Comparison of ENCODE assay signal across 18 cellular contexts in the genomic region with DNA sequence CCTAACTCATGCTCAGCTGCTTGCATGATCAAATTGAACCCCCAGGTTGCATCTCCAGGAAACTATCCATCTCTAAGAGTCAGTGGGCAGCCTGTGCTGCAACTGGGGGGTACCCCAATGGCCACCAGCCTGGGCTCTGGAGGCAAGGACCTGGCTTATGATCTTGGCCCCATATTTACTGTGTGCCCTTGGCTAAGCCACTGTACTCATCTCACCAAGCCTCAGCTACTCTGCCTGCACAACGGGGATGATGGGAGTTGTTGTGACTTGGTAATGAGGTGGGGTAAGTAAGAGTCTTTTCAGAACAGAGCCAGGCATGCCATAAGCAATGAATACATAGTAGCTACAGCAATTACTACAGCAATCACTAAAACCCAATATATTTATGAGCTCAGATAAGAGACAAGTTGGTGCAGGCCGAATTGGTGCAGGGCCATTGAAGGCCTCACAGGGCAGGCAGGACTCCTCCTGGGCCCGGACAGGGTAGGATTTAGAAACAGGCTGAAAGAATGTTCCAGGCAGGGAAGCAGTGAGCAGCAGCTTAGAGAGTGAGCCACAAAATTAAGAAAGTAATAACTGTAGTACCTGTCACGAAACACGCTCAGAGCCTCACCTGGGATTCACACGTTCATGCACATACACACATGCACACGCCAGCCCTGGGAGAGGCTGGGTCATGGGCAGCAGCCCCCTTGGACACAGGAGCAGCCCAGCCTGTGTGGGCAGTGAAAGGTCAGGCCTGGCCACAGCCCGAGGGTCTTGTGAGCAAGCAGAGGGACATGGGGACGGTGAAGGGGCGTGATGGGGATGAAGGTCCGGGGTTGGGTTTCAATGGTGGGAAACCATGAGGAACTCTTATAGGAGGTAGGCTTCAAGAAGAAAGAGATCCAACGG.
DNase-seq lines count a peak whose midpoint lies in the region; ATAC-seq and TF ChIP-seq lines count a peak whose summit lies in the region.
"Had no signal": no experiment of that assay in that cellular context is flagged by ENCODE, and none has a peak within 500 bp of the region (broad histone marks: within the 10 kb centered on the region; RNA-seq: fewer than 3 reads in every experiment).

No MANE protein-coding gene starts in this region.

- BruUV-seq in mammary epithelial cell (replicated peaks; lab: Mats Ljungman, UMichigan), result no TSS peak
- BruUV-seq in MCF 10A (replicated peaks; lab: Mats Ljungman, UMichigan), result no TSS peak

- POLR2A ChIA-PET in MCF 10A (lab: Yijun Ruan, JAX), result interaction anchor here (0.9 to 1.0 kb wide), 2 partner anchors 14 to 506 kb away, joined by 4 to 6 read pairs; no protein-coding TSS in a partner anchor

- no peak overlapping the region for H3K4me3 ChIP-seq in mammary epithelial cell (replicated peaks in 1 of 3; ENCODE audit: insufficient read depth in 1 of 3, low read depth in 2 of 3, low read length in 3 of 3)

- DNase-seq in mammary epithelial cell (peak; percentile 26), MCF 10A (ENCODE audit: unreplicated experiment) (no peak), ecto neural progenitor cell (ENCODE audit: low spot score) (peak; percentile 36), naive B cell (no peak), T-helper 2 cell (no peak), UCSD-AML1 (lab: John Stamatoyannopoulos, UW; ENCODE audit: unreplicated experiment) (no peak), substantia nigra (lab: John Stamatoyannopoulos, UW) (no peak)
- DNase-seq: CD4-positive, alpha-beta T cell; GF-D8; GOT3; KG1; NCI-H1417; NCI-H187 treated with DMSO at 0.1 percent for 48 hours; NCI-H226; NCI-H524; NCI-H82; OCI-M1 had no signal

- H3K9me3 Mint-ChIP-seq in MCF 10A (ENCODE audit: unreplicated experiment) (peaks cover 2% of the 10 kb centered on the region), naive B cell (peaks cover 0 to under 1% (median 0%) of the 10 kb centered on the region in 7 donors)
- H3K9me3 Mint-ChIP-seq: CD4-positive, alpha-beta T cell had no signal

- no peak overlapping the region for H3K4me3 Mint-ChIP-seq in MCF 10A (ENCODE audit: unreplicated experiment)
- H3K4me3 Mint-ChIP-seq in naive B cell, result peak overlapping the region in 2 of 8 donors; percentile 27
- H3K4me3 Mint-ChIP-seq: CD4-positive, alpha-beta T cell had no signal

- no peaks in the 10 kb centered on the region for H3K79me2 ChIP-seq in mammary epithelial cell (ENCODE audit: insufficient read depth, low read length)

- H3K27me3 Mint-ChIP-seq in MCF 10A (ENCODE audit: insufficient read depth, unreplicated experiment) (peaks cover 59% of the 10 kb centered on the region), naive B cell (no peaks in the 10 kb centered on the region)

- no peak overlapping the region for H2AFZ ChIP-seq in mammary epithelial cell (ENCODE audit: low read depth, low read length)

- no peak overlapping the region for H3K9ac ChIP-seq in mammary epithelial cell (ENCODE audit: insufficient read depth, low read length)

- H3K27ac Mint-ChIP-seq in MCF 10A (ENCODE audit: low read depth, unreplicated experiment), result no peak overlapping the region
- peak overlapping the region in 5 of 6 donors; percentile 82 to 97 (median 86) for H3K27ac Mint-ChIP-seq in naive B cell
- H3K27ac Mint-ChIP-seq: CD4-positive, alpha-beta T cell had no signal

- H3K4me2 ChIP-seq in mammary epithelial cell (ENCODE audit: insufficient read depth, low read depth, low read length), result no peak overlapping the region

- in situ Hi-C loops in mammary epithelial cell (cut with MboI; ENCODE audit: low sequenced_read_pairs in 2 of 2), result no loop called here

- H4K20me1 ChIP-seq in mammary epithelial cell (ENCODE audit: insufficient read depth, low read length), result no peaks in the 10 kb centered on the region

- dilution Hi-C loops in mammary epithelial cell (cut with HindIII; ENCODE audit: low sequenced_read_pairs), result no loop called here

- ATAC-seq in naive B cell (ENCODE audit: low read depth in 2 of 2) (no peak), GM18909 (IDR thresholded peaks at IDR 0.05; ENCODE audit: poor library complexity, unreplicated experiment) (no peak)

- H3K36me3 ChIP-seq in mammary epithelial cell (ENCODE audit: insufficient read depth, low read length), result no peaks in the 10 kb centered on the region

- no peaks in the 10 kb centered on the region for H3K9me3 ChIP-seq in mammary epithelial cell (replicated peaks; ENCODE audit: insufficient read depth, low read length)

- no peaks in the 10 kb centered on the region for H3K4me1 Mint-ChIP-seq in MCF 10A (ENCODE audit: insufficient read depth, unreplicated experiment)
- peaks cover 61 to 80% (median 78%) of the 10 kb centered on the region in 3 donors for H3K4me1 Mint-ChIP-seq in naive B cell

- CTCF ChIA-PET in mammary epithelial cell (lab: Charles Lee; ENCODE audit: low non-redundant PET), result no interaction called here
- CTCF ChIA-PET in MCF 10A (lab: Yijun Ruan, JAX), result no interaction called here

- 74% methylated on average over 12 of the region's 12 CpGs for WGBS in mammary epithelial cell (ENCODE audit: low coverage, missing lambda C conversion rate)

- H3K4me1 ChIP-seq in mammary epithelial cell (ENCODE audit: insufficient read depth, low read length), result no peaks in the 10 kb centered on the region

- H3K36me3 Mint-ChIP-seq in MCF 10A (ENCODE audit: insufficient read depth, unreplicated experiment) (no peaks in the 10 kb centered on the region), naive B cell (peaks cover 25 to 62% of the 10 kb centered on the region in 2 donors)

- H3K27ac ChIP-seq in mammary epithelial cell (ENCODE audit: insufficient read depth, low read depth, low read length), result no peak overlapping the region
- H3K27ac ChIP-seq in substantia nigra (ENCODE audit: low read depth, low read length, poor library complexity, severe bottlenecking), result no peak overlapping the region

- peaks cover 21% of the 10 kb centered on the region for H3K27me3 ChIP-seq in mammary epithelial cell (ENCODE audit: insufficient read depth, low read length)

- intact Hi-C loops in mammary epithelial cell (cut with micrococcal nuclease), result no loop called here
- intact Hi-C loops in MCF 10A (cut with micrococcal nuclease), result no loop called here

- TF ChIP-seq CTCF in mammary epithelial cell (conservative IDR thresholded peaks at IDR 0.05 in 1 of 2, IDR thresholded peaks at IDR 0.05 in 1 of 2; ENCODE audit: extremely low read depth in 1 of 2, insufficient read depth in 1 of 2, low read depth in 1 of 2, low read length in 2 of 2) (no peak), MCF 10A (IDR thresholded peaks at IDR 0.05; ENCODE audit: unreplicated experiment) (no peak)

Comparison
In these comparisons a context has a peak if more than half of its experiments do, and no peak if none do; other contexts are left out.
1. DNase-seq: peak in mammary epithelial cell (single experiment) and ecto neural progenitor cell (single experiment); none in MCF 10A (single experiment), naive B cell (single experiment), T-helper 2 cell (0 of 5), UCSD-AML1 (single experiment) and substantia nigra (0 of 49).